ENCODE assay signal across 8 cellular contexts in genomic region chr7:128035712-128036111, GRCh38. TPM values are rescaled to one million over a fixed set of nuclear protein-coding genes. Genes with fewer than 3 reads are reported as not detected.
DNase-seq lines count a peak whose midpoint lies in the region; ATAC-seq, FAIRE-seq and TF ChIP-seq lines count a peak whose summit lies in the region.

No MANE protein-coding gene starts in this region.

- H3K4me3 Mint-ChIP-seq in neural crest cell (peak overlapping the region; percentile 70), immature natural killer cell (no peak overlapping the region)
- H3K4me3 Mint-ChIP-seq in activated naive CD4-positive, alpha-beta T cell treated with anti-CD3 and anti-CD28 coated beads for 36 hours, result no peak overlapping the region

- CTCF ChIA-PET in GM10248 (lab: Yijun Ruan, JAX) (interaction anchor here (1.2 to 2.5 kb wide), 8 partner anchors 9 to 328 kb away, joined by 3 to 13 read pairs (median 4); no protein-coding TSS in a partner anchor), K562 (lab: Yijun Ruan, JAX; ENCODE audit: low intra/inter-chr PET ratio) (interaction anchor here (2.0 kb wide), 1 partner anchor 174 kb away, joined by 9 read pairs; no protein-coding TSS in a partner anchor)
- CTCF ChIA-PET in activated naive CD4-positive, alpha-beta T cell treated with anti-CD3 and anti-CD28 coated beads for 36 hours (lab: Charles Lee), result interaction anchor here (1.4 to 1.9 kb wide), 3 partner anchors 9 to 174 kb away, joined by 4 to 6 read pairs (median 4); no protein-coding TSS in a partner anchor

- H3K79me2 ChIP-seq in K562 (ENCODE audit: control insufficient read depth, insufficient read depth, low read length), result no peaks in the 10 kb centered on the region

- no peaks in the 10 kb centered on the region for H3K27me3 ChIP-seq in K562 (ENCODE audit: control insufficient read depth in 2 of 2, insufficient read depth in 2 of 2, low read length in 2 of 2)
- H3K27me3 ChIP-seq in aorta (ENCODE audit: control insufficient read depth in 1 of 2, insufficient read depth in 2 of 2, low read length in 1 of 2), result no peaks in the 10 kb centered on the region

- H3K9ac ChIP-seq in K562 (ENCODE audit: insufficient read depth in 1 of 2, low read depth in 2 of 2, low read length in 2 of 2), result no peak overlapping the region

- WGBS in K562 (ENCODE audit: insufficient coverage, low coverage, missing lambda C conversion rate), result 52% methylated on average over 3 of the region's 3 CpGs
- WGBS in aorta, 2 donors, result 93 to 96% methylated on average over 3 of the region's 3 CpGs

- peaks cover 30% of the 10 kb centered on the region for H4K20me1 ChIP-seq in K562 (replicated peaks; ENCODE audit: control insufficient read depth, insufficient read depth, low read length)

- H3K4me3 ChIP-seq in NB4 (ENCODE audit: low read depth, low read length) (no peak overlapping the region), K562 (no peak overlapping the region), aorta (ENCODE audit: low read length in 2 of 2) (no peak overlapping the region)

- peak; percentile 20 to 57; a peak in 2 of 4 replicates for TF ChIP-seq RAD21 in K562 (CRISPR knock-in tag; conservative IDR thresholded peaks at IDR 0.05 in 1 of 2, IDR thresholded peaks at IDR 0.05 in 1 of 2)

- H3K9me3 ChIP-seq in K562 (replicated peaks; ENCODE audit: control insufficient read depth, insufficient read depth, low read depth, low read length) (no peaks in the 10 kb centered on the region), aorta (ENCODE audit: control insufficient read depth, low read length) (no peaks in the 10 kb centered on the region)

- H2AFZ ChIP-seq in K562 (ENCODE audit: low read depth, low read length), result no peak overlapping the region

- in situ Hi-C loops in K562 (cut with MboI), result no loop called here

- peaks cover 0 to 7% of the 10 kb centered on the region in 2 experiments; a peak in 1 of 5 replicates for H3K4me1 ChIP-seq in K562 (replicated peaks in 1 of 2; ENCODE audit: control insufficient read depth in 2 of 2, insufficient read depth in 2 of 2, low read length in 2 of 2)
- no peaks in the 10 kb centered on the region for H3K4me1 ChIP-seq in aorta (ENCODE audit: control insufficient read depth in 1 of 2, insufficient read depth in 2 of 2, low read length in 2 of 2)

- intact Hi-C loops in K562 (cut with micrococcal nuclease), result loop anchor here (1.0 to 5.0 kb wide), 2 partner anchors 174 to 328 kb away; no protein-coding TSS in a partner anchor
- intact Hi-C loops in activated naive CD4-positive, alpha-beta T cell treated with anti-CD3 and anti-CD28 coated beads for 36 hours (cut with micrococcal nuclease), result loop anchor here (1.0 to 10.0 kb wide), 2 partner anchors 175 to 641 kb away; partner anchors contain the start of gene ZNF800
- intact Hi-C loops in posterior vena cava (cut with DNase I), result no loop called here
- intact Hi-C loops in aorta (cut with DNase I), result no loop called here

- H3K9me1 ChIP-seq in K562 (ENCODE audit: control insufficient read depth, insufficient read depth, low read length), result no peaks in the 10 kb centered on the region

- POLR2A ChIA-PET in GM10248 (lab: Yijun Ruan, JAX) (no interaction called here), K562 (lab: Yijun Ruan, JAX) (interaction anchor here (1.6 to 1.9 kb wide), 2 partner anchors 9 to 11 kb away, joined by 5 to 8 read pairs; no protein-coding TSS in a partner anchor)

- H3K27ac Mint-ChIP-seq in neural crest cell (ENCODE audit: unreplicated experiment) (no peak overlapping the region), immature natural killer cell (no peak overlapping the region)
- no peak overlapping the region for H3K27ac Mint-ChIP-seq in activated naive CD4-positive, alpha-beta T cell treated with anti-CD3 and anti-CD28 coated beads for 36 hours

- H3K9me3 Mint-ChIP-seq in neural crest cell, result no peaks in the 10 kb centered on the region
- no peaks in the 10 kb centered on the region for H3K9me3 Mint-ChIP-seq in activated naive CD4-positive, alpha-beta T cell treated with anti-CD3 and anti-CD28 coated beads for 36 hours
- H3K9me3 Mint-ChIP-seq in immature natural killer cell, result no peaks in the 10 kb centered on the region

- H3K27ac ChIP-seq in K562 (ENCODE audit: extremely low read depth, low read depth, low read length) (no peak overlapping the region), aorta (ENCODE audit: low read depth in 1 of 2, low read length in 2 of 2) (no peak overlapping the region)

- DNase-seq in GM10248 (ENCODE audit: extremely low spot score), result no peak
- DNase-seq in NB4 (ENCODE audit: low read depth), result peak; percentile 56
- peak; percentile 42 to 61 (median 52) for DNase-seq in K562 (ENCODE audit: extremely low read depth in 1 of 4, low spot score in 3 of 4)
- no peak for DNase-seq in neural crest cell (ENCODE audit: low read depth, low spot score)
- DNase-seq in activated naive CD4-positive, alpha-beta T cell treated with anti-CD3 and anti-CD28 coated beads for 36 hours, result no peak
- DNase-seq in immature natural killer cell, result no peak
- no peak for DNase-seq in posterior vena cava (ENCODE audit: low spot score)
- DNase-seq in aorta, result no peak

- TF ChIP-seq CTCF in GM10248 (IDR thresholded peaks at IDR 0.05; ENCODE audit: control extremely low read depth, extremely low read depth, low read depth, missing control alignments), result peak; percentile 12
- peak; percentile 79 for TF ChIP-seq CTCF in NB4 (IDR thresholded peaks at IDR 0.05; ENCODE audit: low read depth, low read length)
- peak; percentile 51 to 60 (median 59); a peak in 5 of 6 replicates for TF ChIP-seq CTCF in K562 (IDR thresholded peaks at IDR 0.05 in 2 of 3, conservative IDR thresholded peaks at IDR 0.05 in 1 of 3; ENCODE audit: insufficient read depth in 2 of 3, low read depth in 1 of 3, low read length in 3 of 3)
- TF ChIP-seq CTCF in neural crest cell (conservative IDR thresholded peaks at IDR 0.05), result peak; percentile 59

- ATAC-seq in K562 (peak; percentile 92), aorta (ENCODE audit: low FRiP score) (no peak)

- TF ChIP-seq POLR2A in NB4 (IDR thresholded peaks at IDR 0.05; ENCODE audit: extremely low read depth, insufficient read length) (no peak), K562 (conservative IDR thresholded peaks at IDR 0.05) (no peak)

- no peak overlapping the region for H3K4me2 ChIP-seq in K562 (ENCODE audit: insufficient read depth, low read length)

- peaks cover 16% of the 10 kb centered on the region; the same call in 1 of the 3 replicates for H3K36me3 ChIP-seq in K562 (ENCODE audit: control insufficient read depth, insufficient read depth, low read length)
- no peaks in the 10 kb centered on the region for H3K36me3 ChIP-seq in aorta (ENCODE audit: control insufficient read depth in 1 of 2, insufficient read depth in 2 of 2, low read length in 1 of 2)

- FAIRE-seq in K562 (lab: Jason Lieb, UNC), result no peak

- BruUV-seq in K562 (replicated peaks; lab: Mats Ljungman, UMichigan), result no TSS peak

- H3K4me1 Mint-ChIP-seq in neural crest cell (peaks cover 15% of the 10 kb centered on the region), immature natural killer cell (peaks cover 7 to 9% of the 10 kb centered on the region in 2 donors)
- H3K4me1 Mint-ChIP-seq in activated naive CD4-positive, alpha-beta T cell treated with anti-CD3 and anti-CD28 coated beads for 36 hours (ENCODE audit: low read depth), result peaks cover 6% of the 10 kb centered on the region

- no peak for TF ChIP-seq EP300 in K562 (IDR thresholded peaks at IDR 0.05; ENCODE audit: low read length)

- H3K36me3 Mint-ChIP-seq in neural crest cell (ENCODE audit: low read depth) (no peaks in the 10 kb centered on the region), immature natural killer cell (peaks cover 0 to 5% (median 0%) of the 10 kb centered on the region in 3 donors)
- H3K36me3 Mint-ChIP-seq in activated naive CD4-positive, alpha-beta T cell treated with anti-CD3 and anti-CD28 coated beads for 36 hours (ENCODE audit: low read depth), result no peaks in the 10 kb centered on the region

- H3K27me3 Mint-ChIP-seq in neural crest cell (ENCODE audit: low read depth) (no peaks in the 10 kb centered on the region), immature natural killer cell (ENCODE audit: low read depth in 3 of 3) (peaks cover 2 to 13% (median 5%) of the 10 kb centered on the region in 3 donors)
- no peaks in the 10 kb centered on the region for H3K27me3 Mint-ChIP-seq in activated naive CD4-positive, alpha-beta T cell treated with anti-CD3 and anti-CD28 coated beads for 36 hours (ENCODE audit: low read depth)

TF ChIP-seq in K562, 482 proteins besides CTCF, POLR2A, EP300 and RAD21:
- TF ChIP-seq FOXA1 (IDR thresholded peaks at IDR 0.05; ENCODE audit: borderline replicate concordance) (no peak), ZKSCAN3 (CRISPR knock-in tag; IDR thresholded peaks at IDR 0.05) (peak; percentile 67; the same call in 1 of the 2 replicates), GATA2 (CRISPR knock-in tag; IDR thresholded peaks at IDR 0.05) (0 out of 2 replicates have a peak, but pooled peaks have one; percentile 12)
TF ChIP-seq in K562: peak in this region for 2.

RNA-seq across cellular contexts. Expression of gene LRRC4, which starts 4.5 kb away (rescaled TPM):
- total RNA-seq in K562 (2011; cell fraction: chromatin; rRNA removed; ENCODE audit: low replicate concordance), result not detected in 2 replicates
- total RNA-seq in K562 (2011; cell fraction: nucleolus; rRNA removed), result not detected in 2 replicates
- total RNA-seq in K562 (2011; cell fraction: nucleoplasm; rRNA removed), result not detected in 2 replicates
- total RNA-seq in K562 (2014; rRNA removed) (not detected in 2 replicates), K562 (2014; rRNA removed; fragmentation: Illumina TruSeq; extraction: Trizol) (not detected in 2 replicates), K562 (2015; rRNA removed; fragmentation: Illumina TruSeq; extraction: Trizol) (not detected in 2 replicates), K562 (2021) (0.07 TPM in 1 of 2 replicates, not detected in the other), neural crest cell (67.5 and 67.6 TPM in 2 replicates), posterior vena cava (1 to 10 TPM; 3.4 to 7.3 TPM), aorta (10 to 100 TPM in 1 of 2 donors, 1 to 10 TPM in 1; 5.1 to 11.2 TPM)
- polyA plus RNA-seq in K562 (2011; rRNA removed) (not detected in 2 replicates), K562 (2014; fragmentation: Illumina TruSeq; extraction: Trizol) (not detected in 2 replicates), K562 (2014; fragmentation: Nextera tagmentation; extraction: Ambion mirVana) (under 1 TPM in 1 of 2 experiments, not detected in 1; 0.04 TPM), K562 (2014; rRNA removed) (0.11 TPM in 1 of 2 replicates, not detected in the other), immature natural killer cell (under 1 TPM in 2 of 3 donors, not detected in 1; 0.08 to 0.36 TPM), aorta (under 1 TPM; 0.13 TPM)
- not detected in 2 replicates for polyA plus RNA-seq in K562 (2011; cell fraction: cytosol; rRNA removed)
- polyA plus RNA-seq in K562 (2011; cell fraction: nucleus; rRNA removed), result not detected in 2 replicates
- 0.07 and 0.21 TPM in 2 replicates for polyA plus RNA-seq in K562 (2012)
- polyA minus RNA-seq in K562 (2011; rRNA and poly(A)+ RNA removed), result not detected in 2 replicates
- polyA minus RNA-seq in K562 (2011; cell fraction: cytosol; rRNA and poly(A)+ RNA removed), result not detected in 2 replicates
- polyA minus RNA-seq in K562 (2011; cell fraction: nucleus; rRNA and poly(A)+ RNA removed), result not detected in 2 replicates
- total RNA-seq in activated naive CD4-positive, alpha-beta T cell treated with anti-CD3 and anti-CD28 coated beads for 36 hours, result 1 to 10 TPM in 1 of 2 experiments, under 1 TPM in 1; 0.74 to 1.3 TPM

Comparison
In these comparisons a context has a peak if more than half of its experiments do, and no peak if none do; other contexts are left out.
1. DNase-seq: peak in NB4 (single experiment) and K562 (4 of 4); none in GM10248 (single experiment), neural crest cell (single experiment), activated naive CD4-positive, alpha-beta T cell treated with anti-CD3 and anti-CD28 coated beads for 36 hours (single experiment), immature natural killer cell (0 of 3), posterior vena cava (single experiment) and aorta (0 of 2).
2. CTCF ChIP-seq: peak in every context shown above with its lines; median percentile 79 in NB4; 59 in K562; 59 in neural crest cell; 12 in GM10248.
3. intact Hi-C loops: an anchor here in K562 (1.0 to 5.0 kb wide) and activated naive CD4-positive, alpha-beta T cell treated with anti-CD3 and anti-CD28 coated beads for 36 hours (1.0 to 10.0 kb wide); none called in posterior vena cava and aorta.